Comparison of ENCODE assay signal across 1 cellular context in genomic region chr13:66618702-66619101, GRCh38.
TF ChIP-seq lines count a peak whose summit lies in the region.

No MANE protein-coding gene starts in this region.

TF ChIP-seq in SK-N-SH, 30 proteins besides CTCF, POLR2A, EP300 and RAD21 (continued from another document):
- TF ChIP-seq, protein P1, sequence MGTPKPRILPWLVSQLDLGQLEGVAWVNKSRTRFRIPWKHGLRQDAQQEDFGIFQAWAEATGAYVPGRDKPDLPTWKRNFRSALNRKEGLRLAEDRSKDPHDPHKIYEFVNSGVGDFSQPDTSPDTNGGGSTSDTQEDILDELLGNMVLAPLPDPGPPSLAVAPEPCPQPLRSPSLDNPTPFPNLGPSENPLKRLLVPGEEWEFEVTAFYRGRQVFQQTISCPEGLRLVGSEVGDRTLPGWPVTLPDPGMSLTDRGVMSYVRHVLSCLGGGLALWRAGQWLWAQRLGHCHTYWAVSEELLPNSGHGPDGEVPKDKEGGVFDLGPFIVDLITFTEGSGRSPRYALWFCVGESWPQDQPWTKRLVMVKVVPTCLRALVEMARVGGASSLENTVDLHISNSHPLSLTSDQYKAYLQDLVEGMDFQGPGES (IDR thresholded peaks at IDR 0.05; ENCODE audit: low read depth, low read length) = no peak
